ENCODE assay signal across 1 cellular context in the genomic region with DNA sequence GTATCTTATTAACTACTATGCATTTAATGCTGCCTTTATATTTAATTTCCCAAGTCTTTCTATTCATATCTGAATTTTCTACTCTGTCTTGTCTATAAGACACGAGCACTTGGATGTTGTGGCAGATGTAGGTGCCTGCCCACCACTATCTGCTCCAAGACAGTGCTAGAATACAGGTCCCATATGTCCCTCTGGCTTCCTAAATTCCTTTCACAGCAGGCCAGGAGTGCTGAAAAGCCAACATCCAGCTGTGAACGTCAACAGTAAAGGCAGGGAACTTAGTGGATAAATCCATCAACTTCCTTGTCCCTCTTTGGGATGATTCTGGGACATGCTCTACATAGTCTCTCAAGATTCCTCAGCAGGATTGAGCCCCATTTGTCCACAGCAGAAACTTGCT.
TF ChIP-seq lines count a peak whose summit lies in the region.

No MANE protein-coding gene starts in this region.

TF ChIP-seq in K562, 482 proteins besides CTCF, POLR2A, EP300 and RAD21 (continued from another document):
- TF ChIP-seq, protein P1, sequence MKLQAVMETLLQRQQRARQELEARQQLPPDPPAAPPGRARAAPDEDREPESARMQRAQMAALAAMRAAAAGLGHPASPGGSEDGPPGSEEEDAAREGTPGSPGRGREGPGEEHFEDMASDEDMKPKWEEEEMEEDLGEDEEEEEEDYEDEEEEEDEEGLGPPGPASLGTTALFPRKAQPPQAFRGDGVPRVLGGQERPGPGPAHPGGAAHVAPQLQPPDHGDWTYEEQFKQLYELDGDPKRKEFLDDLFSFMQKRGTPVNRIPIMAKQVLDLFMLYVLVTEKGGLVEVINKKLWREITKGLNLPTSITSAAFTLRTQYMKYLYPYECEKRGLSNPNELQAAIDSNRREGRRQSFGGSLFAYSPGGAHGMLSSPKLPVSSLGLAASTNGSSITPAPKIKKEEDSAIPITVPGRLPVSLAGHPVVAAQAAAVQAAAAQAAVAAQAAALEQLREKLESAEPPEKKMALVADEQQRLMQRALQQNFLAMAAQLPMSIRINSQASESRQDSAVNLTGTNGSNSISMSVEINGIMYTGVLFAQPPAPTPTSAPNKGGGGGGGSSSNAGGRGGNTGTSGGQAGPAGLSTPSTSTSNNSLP (IDR thresholded peaks at IDR 0.05; ENCODE audit: borderline replicate concordance, low read depth, low read length) = no peak
- TF ChIP-seq NCOR1 (IDR thresholded peaks at IDR 0.05) (no peak), HNRNPK (IDR thresholded peaks at IDR 0.05; ENCODE audit: low read depth, low read length, poor library complexity, severe bottlenecking) (no peak), MECOM (CRISPR knock-in tag; IDR thresholded peaks at IDR 0.05) (no peak), DMBX1 (CRISPR knock-in tag; IDR thresholded peaks at IDR 0.05; ENCODE audit: borderline replicate concordance) (no peak)
- TF ChIP-seq, protein P2, sequence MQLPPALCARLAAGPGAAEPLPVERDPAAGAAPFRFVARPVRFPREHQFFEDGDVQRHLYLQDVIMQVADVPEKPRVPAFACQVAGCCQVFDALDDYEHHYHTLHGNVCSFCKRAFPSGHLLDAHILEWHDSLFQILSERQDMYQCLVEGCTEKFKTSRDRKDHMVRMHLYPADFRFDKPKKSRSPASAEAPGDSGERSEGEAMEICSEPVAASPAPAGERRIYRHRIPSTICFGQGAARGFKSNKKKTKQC (CRISPR knock-in tag; IDR thresholded peaks at IDR 0.05) = no peak
